23 cellular contexts compared by ENCODE assay signal in genomic region chr3:55207744-55208143, GRCh38.
"Had no signal": no experiment of that assay in that cellular context is flagged by ENCODE, and none has a peak within 500 bp of the region (broad histone marks: within the 10 kb centered on the region; RNA-seq: fewer than 3 reads in every experiment).

No MANE protein-coding gene starts in this region.

- ATAC-seq: effector memory CD8-positive, alpha-beta T cell; gastroesophageal sphincter; left ventricle myocardium superior; naive thymus-derived CD4-positive, alpha-beta T cell; sciatic nerve; stimulated activated memory B cell treated with anti-CD40 and anti-IgM and Interleukin-4, amounts not matched to agents 10 μg/mL and 1 μg/mL and 100 μg/mL, for 72 hours; upper lobe of right lung had no signal

- H3K36me3 Mint-ChIP-seq: naive thymus-derived CD4-positive, alpha-beta T cell; stimulated activated memory B cell treated with anti-CD40 and anti-IgM and Interleukin-4, amounts not matched to agents 10 μg/mL and 1 μg/mL and 100 μg/mL, for 72 hours had no signal

- H3K9me3 ChIP-seq: esophagus muscularis mucosa, gastroesophageal sphincter, upper lobe of right lung, vagina had no signal

- H3K4me1 Mint-ChIP-seq: naive thymus-derived CD4-positive, alpha-beta T cell; stimulated activated memory B cell treated with anti-CD40 and anti-IgM and Interleukin-4, amounts not matched to agents 10 μg/mL and 1 μg/mL and 100 μg/mL, for 72 hours had no signal

- H3K36me3 ChIP-seq: esophagus muscularis mucosa, gastroesophageal sphincter, spleen, tibial nerve, upper lobe of right lung, vagina had no signal

- DNase-seq: effector memory CD8-positive, alpha-beta T cell; foreskin fibroblast; glutamatergic neuron; islet precursor cell; left ventricle myocardium superior; mesendoderm; naive thymus-derived CD4-positive, alpha-beta T cell; nephron progenitor cell; spleen; stimulated activated CD4-positive, alpha-beta T cell treated with anti-CD3 and anti-CD28 coated beads, Interleukin-15, amount 100 ng/mL, for 24 hours; stimulated activated CD4-positive, alpha-beta T cell treated with anti-CD3 and anti-CD28 coated beads, Interleukin-1b, Interleukin-23, amount 100 ng/mL, for 48 hours; stimulated activated CD4-positive, alpha-beta T cell treated with anti-CD3 and anti-CD28 coated beads, Interleukin-4, amount 100 ng/mL, for 24 hours; upper lobe of right lung had no signal

- H3K27ac ChIP-seq: epithelial cell of prostate, esophagus muscularis mucosa, gastroesophageal sphincter, spleen, tibial nerve, upper lobe of right lung, vagina had no signal

- H3K27me3 Mint-ChIP-seq: dendritic cell treated with granulocyte-macrophage colony-stimulating factor and Interleukin-4, amounts not matched to agents 40 ng/mL and 50 ng/mL, for 4 days; effector memory CD8-positive, alpha-beta T cell; naive thymus-derived CD4-positive, alpha-beta T cell; stimulated activated memory B cell treated with anti-CD40 and anti-IgM and Interleukin-4, amounts not matched to agents 10 μg/mL and 1 μg/mL and 100 μg/mL, for 72 hours; stimulated activated naive CD8-positive, alpha-beta T cell treated with anti-CD3 and anti-CD28 coated beads, Interleukin-15, Interleukin-2, amounts not matched to agents 100 ng/mL and 50 ng/mL, for 24 hours had no signal

- H3K27me3 ChIP-seq: esophagus muscularis mucosa, gastroesophageal sphincter, spleen, tibial nerve, upper lobe of right lung, vagina had no signal

- H3K4me1 ChIP-seq: esophagus muscularis mucosa, gastroesophageal sphincter, spleen, tibial nerve, upper lobe of right lung, vagina had no signal

- H3K27ac Mint-ChIP-seq: dendritic cell treated with granulocyte-macrophage colony-stimulating factor and Interleukin-4, amounts not matched to agents 40 ng/mL and 50 ng/mL, for 4 days; effector memory CD8-positive, alpha-beta T cell; naive thymus-derived CD4-positive, alpha-beta T cell; nephron progenitor cell; stimulated activated memory B cell treated with anti-CD40 and anti-IgM and Interleukin-4, amounts not matched to agents 10 μg/mL and 1 μg/mL and 100 μg/mL, for 72 hours; stimulated activated naive CD8-positive, alpha-beta T cell treated with anti-CD3 and anti-CD28 coated beads, Interleukin-15, Interleukin-2, amounts not matched to agents 100 ng/mL and 50 ng/mL, for 24 hours had no signal

- H3K9me3 Mint-ChIP-seq: dendritic cell treated with granulocyte-macrophage colony-stimulating factor and Interleukin-4, amounts not matched to agents 40 ng/mL and 50 ng/mL, for 4 days had no signal

- H3K4me3 Mint-ChIP-seq: dendritic cell treated with granulocyte-macrophage colony-stimulating factor and Interleukin-4, amounts not matched to agents 40 ng/mL and 50 ng/mL, for 4 days; effector memory CD8-positive, alpha-beta T cell; naive thymus-derived CD4-positive, alpha-beta T cell; nephron progenitor cell; stimulated activated memory B cell treated with anti-CD40 and anti-IgM and Interleukin-4, amounts not matched to agents 10 μg/mL and 1 μg/mL and 100 μg/mL, for 72 hours; stimulated activated naive CD8-positive, alpha-beta T cell treated with anti-CD3 and anti-CD28 coated beads, Interleukin-15, Interleukin-2, amounts not matched to agents 100 ng/mL and 50 ng/mL, for 24 hours had no signal

- H3K4me3 ChIP-seq: esophagus muscularis mucosa, gastroesophageal sphincter, lung, spleen, tibial nerve, upper lobe of right lung, vagina had no signal
